ENCODE assay signal across 28 cellular contexts in genomic region chr3:58804914-58805313, GRCh38.
"Had no signal": no experiment of that assay in that cellular context is flagged by ENCODE, and none has a peak within 500 bp of the region (broad histone marks: within the 10 kb centered on the region; RNA-seq: fewer than 3 reads in every experiment).

No MANE protein-coding gene starts in this region.

- H3K4me3 ChIP-seq: ascending aorta had no signal

- H3K9me3 ChIP-seq: ascending aorta had no signal

- H3K36me3 ChIP-seq: ascending aorta, brain microvascular endothelial cell, WERI-Rb-1 had no signal

- H3K27ac ChIP-seq: ascending aorta, brain microvascular endothelial cell, WERI-Rb-1 had no signal

- H3K27me3 ChIP-seq: ascending aorta, brain microvascular endothelial cell had no signal

- DNase-seq: activated CD4-positive, alpha-beta memory T cell treated with anti-CD3 and anti-CD28 coated beads, Interleukin-2, amount 10 ng/mL, durations not matched to agents 7 days and 5 days; activated CD4-positive, alpha-beta T cell treated with anti-CD3 and anti-CD28 coated beads for 1 hour; activated CD4-positive, alpha-beta T cell treated with anti-CD3 and anti-CD28 coated beads for 48 hours; activated CD4-positive, CD25-positive, alpha-beta regulatory T cell; activated gamma-delta T cell; activated naive CD4-positive, alpha-beta T cell treated with Interleukin-2 at 50 U/mL for 16 hours; activated naive CD8-positive, alpha-beta T cell treated with anti-CD3 and anti-CD28 coated beads, Interleukin-2, amount 10 ng/mL, durations not matched to agents 7 days and 5 days; activated T-cell treated with anti-CD3 and anti-CD28 coated beads, Interleukin-2, amount 50 U/mL, for 1 hour; amygdala; brain microvascular endothelial cell; central memory CD4-positive, alpha-beta T cell; Kasumi-1; KG1; NCI-H1092 treated with DMSO at 0.1 percent for 48 hours; NCI-H1417; NCI-H146; NCI-H187; NCI-H2029 treated with DMSO at 0.1 percent for 48 hours; NCI-H2107; NCI-H2171; NCI-H510A; NCI-H748 treated with DMSO at 0.1 percent for 48 hours; NK-92 treated with Interleukin-12 subunit alpha and Interleukin-12 subunit beta, amount 100 ng/mL, for 24 hours; Right ventricle myocardium superior; SW 1271; T1000; WERI-Rb-1 had no signal

- H3K4me1 ChIP-seq: ascending aorta had no signal
